Comparison of ENCODE assay signal across 27 cellular contexts in genomic region chr5:128649183-128649582, GRCh38.
DNase-seq lines count a peak whose midpoint lies in the region; ATAC-seq and TF ChIP-seq lines count a peak whose summit lies in the region.
"Had no signal": no experiment of that assay in that cellular context is flagged by ENCODE, and none has a peak within 500 bp of the region (broad histone marks: within the 10 kb centered on the region; RNA-seq: fewer than 3 reads in every experiment).

No MANE protein-coding gene starts in this region.

- no peaks in the 10 kb centered on the region for H3K27me3 ChIP-seq in A673 (replicated peaks; ENCODE audit: insufficient read depth, low read depth, low read length, poor library complexity)
- H3K27me3 ChIP-seq: esophagus muscularis mucosa, heart left ventricle, suprapubic skin had no signal

- POLR2A ChIA-PET in A673 (lab: Charles Lee; ENCODE audit: low non-redundant PET) (no interaction called here), GM10248 (lab: Yijun Ruan, JAX) (no interaction called here)

- H3K9me3 Mint-ChIP-seq in HFFc6, result 0 out of 2 replicates have a peak, but pooled peaks cover under 1% of the 10 kb centered on the region
- peaks cover under 1 to 9% of the 10 kb centered on the region in 2 donors for H3K9me3 Mint-ChIP-seq in stimulated activated naive B cell treated with anti-CD40 and anti-IgM and Interleukin-4, amounts not matched to agents 10 μg/mL and 1 μg/mL and 100 μg/mL, for 72 hours
- H3K9me3 Mint-ChIP-seq: activated T-helper 2 cell treated with anti-CD3 and anti-CD28 coated beads, Interferon-gamma antibody, Interleukin-2, Interleukin-4, amounts not matched to agents 10 μg/mL and 5 μg/mL and 100 μg/mL, durations not matched to agents 14 hours and 24 hours and 36 hours; T-helper 2 cell treated with Interferon-gamma antibody and Interleukin-4, amounts not matched to agents 5 μg/mL and 100 μg/mL, for 36 hours had no signal

- DNase-seq in AG09309 (ENCODE audit: low read depth) (peak; percentile 46), HFFc6 (peak; percentile 23), choroid plexus epithelial cell (ENCODE audit: low read depth) (peak; percentile 90), foreskin fibroblast (peak; percentile 58 to 87), A673 (ENCODE audit: low spot score) (no peak), GM10248 (ENCODE audit: extremely low spot score) (no peak)
- DNase-seq in stimulated activated naive B cell treated with anti-CD40 and anti-IgM and Interleukin-4, amounts not matched to agents 10 μg/mL and 1 μg/mL and 100 μg/mL, for 72 hours, result no peak
- DNase-seq: ACHN; activated CD4-positive, alpha-beta T cell treated with anti-CD3 and anti-CD28 coated beads, Interleukin-2, amount 50 U/mL, for 1 hour; activated CD8-positive, alpha-beta memory T cell treated with anti-CD3 and anti-CD28 coated beads, Interleukin-2, amount 50 U/mL, for 4 hours; effector memory CD4-positive, alpha-beta T cell; heart left ventricle; left cardiac atrium; NCI-H1092 treated with DMSO at 0.1 percent for 48 hours; NCI-H1930; psoas muscle; small intestine; stimulated activated CD4-positive, alpha-beta T cell treated with anti-CD3 and anti-CD28 coated beads, Interleukin-1b, Interleukin-23, amount 100 ng/mL, for 48 hours had no signal

- no peak overlapping the region for H3K4me3 Mint-ChIP-seq in HFFc6
- no peak overlapping the region for H3K4me3 Mint-ChIP-seq in stimulated activated naive B cell treated with anti-CD40 and anti-IgM and Interleukin-4, amounts not matched to agents 10 μg/mL and 1 μg/mL and 100 μg/mL, for 72 hours
- H3K4me3 Mint-ChIP-seq: activated naive CD8-positive, alpha-beta T cell; IgD-negative memory B cell; memory B cell; T-helper 2 cell treated with Interferon-gamma antibody and Interleukin-4, amounts not matched to agents 5 μg/mL and 100 μg/mL, for 36 hours had no signal

- peaks cover 4% of the 10 kb centered on the region; the same call in 1 of the 2 replicates for H3K36me3 Mint-ChIP-seq in HFFc6 (ENCODE audit: low read depth)
- H3K36me3 Mint-ChIP-seq in stimulated activated naive B cell treated with anti-CD40 and anti-IgM and Interleukin-4, amounts not matched to agents 10 μg/mL and 1 μg/mL and 100 μg/mL, for 72 hours, result no peaks in the 10 kb centered on the region
- H3K36me3 Mint-ChIP-seq: activated naive CD8-positive, alpha-beta T cell; IgD-negative memory B cell; memory B cell had no signal

- no peaks in the 10 kb centered on the region for H3K4me1 ChIP-seq in A673 (ENCODE audit: insufficient read depth, low read length, poor library complexity, severe bottlenecking)
- H3K4me1 ChIP-seq: esophagus muscularis mucosa, heart left ventricle, psoas muscle, suprapubic skin had no signal

- TF ChIP-seq CTCF in AG09309 (IDR thresholded peaks at IDR 0.05; ENCODE audit: control insufficient read depth, insufficient read depth, low read depth, low read length, missing control alignments) (no peak), HFFc6 (IDR thresholded peaks at IDR 0.05) (no peak), choroid plexus epithelial cell (conservative IDR thresholded peaks at IDR 0.05; ENCODE audit: low read depth, low read length) (no peak), foreskin fibroblast (IDR thresholded peaks at IDR 0.05; ENCODE audit: low read depth, low read length) (no peak), A673 (conservative IDR thresholded peaks at IDR 0.05; ENCODE audit: low read depth, low read length) (no peak), GM10248 (IDR thresholded peaks at IDR 0.05; ENCODE audit: control extremely low read depth, extremely low read depth, low read depth, missing control alignments) (no peak)

- H3K27ac ChIP-seq in A673 (ENCODE audit: low read depth, low read length, poor library complexity, severe bottlenecking), result no peak overlapping the region
- H3K27ac ChIP-seq: C4-2B, esophagus muscularis mucosa, heart left ventricle, psoas muscle, suprapubic skin had no signal

- peaks cover 2% of the 10 kb centered on the region; the same call in 1 of the 2 replicates for H3K27me3 Mint-ChIP-seq in HFFc6 (ENCODE audit: insufficient read depth)
- H3K27me3 Mint-ChIP-seq in stimulated activated naive B cell treated with anti-CD40 and anti-IgM and Interleukin-4, amounts not matched to agents 10 μg/mL and 1 μg/mL and 100 μg/mL, for 72 hours, result no peaks in the 10 kb centered on the region
- H3K27me3 Mint-ChIP-seq: activated naive CD8-positive, alpha-beta T cell; IgD-negative memory B cell; memory B cell had no signal

- peak overlapping the region; percentile 22; the same call in 1 of the 2 replicates for H3K27ac Mint-ChIP-seq in HFFc6
- H3K27ac Mint-ChIP-seq in stimulated activated naive B cell treated with anti-CD40 and anti-IgM and Interleukin-4, amounts not matched to agents 10 μg/mL and 1 μg/mL and 100 μg/mL, for 72 hours, result no peak overlapping the region
- H3K27ac Mint-ChIP-seq: activated naive CD8-positive, alpha-beta T cell; activated T-helper 2 cell treated with anti-CD3 and anti-CD28 coated beads, Interferon-gamma antibody, Interleukin-2, Interleukin-4, amounts not matched to agents 10 μg/mL and 5 μg/mL and 100 μg/mL, durations not matched to agents 14 hours and 24 hours and 36 hours; IgD-negative memory B cell; memory B cell; T-helper 2 cell treated with Interferon-gamma antibody and Interleukin-4, amounts not matched to agents 5 μg/mL and 100 μg/mL, for 36 hours had no signal

- peaks cover 42% of the 10 kb centered on the region for H3K4me1 Mint-ChIP-seq in HFFc6 (ENCODE audit: low read depth)
- H3K4me1 Mint-ChIP-seq in stimulated activated naive B cell treated with anti-CD40 and anti-IgM and Interleukin-4, amounts not matched to agents 10 μg/mL and 1 μg/mL and 100 μg/mL, for 72 hours, result no peaks in the 10 kb centered on the region
- H3K4me1 Mint-ChIP-seq: IgD-negative memory B cell, memory B cell had no signal

- H3K36me3 ChIP-seq in A673 (ENCODE audit: insufficient read depth, low read length, poor library complexity, severe bottlenecking), result no peaks in the 10 kb centered on the region
- H3K36me3 ChIP-seq: esophagus muscularis mucosa, heart left ventricle, suprapubic skin had no signal

- BruUV-seq in A673 (replicated peaks; lab: Mats Ljungman, UMichigan), result no TSS peak

- H3K4me3 ChIP-seq in AG09309 (ENCODE audit: control insufficient read depth, low read depth, low read length) (no peak overlapping the region), choroid plexus epithelial cell (ENCODE audit: low read depth, low read length) (no peak overlapping the region), foreskin fibroblast (ENCODE audit: low read depth in 1 of 2, low read length in 2 of 2) (no peak overlapping the region), A673 (ENCODE audit: low read depth, low read length, poor library complexity, severe bottlenecking) (no peak overlapping the region)
- H3K4me3 ChIP-seq: esophagus muscularis mucosa, heart left ventricle, psoas muscle, suprapubic skin had no signal

- H3K9me3 ChIP-seq in A673 (ENCODE audit: low read depth, low read length, poor library complexity, severe bottlenecking), result no peaks in the 10 kb centered on the region
- H3K9me3 ChIP-seq: psoas muscle, suprapubic skin had no signal

- no peak for ATAC-seq in GM21423 (IDR thresholded peaks at IDR 0.05; ENCODE audit: unreplicated experiment)
- ATAC-seq in stimulated activated naive B cell treated with anti-CD40 and anti-IgM and Interleukin-4, amounts not matched to agents 10 μg/mL and 1 μg/mL and 100 μg/mL, for 72 hours (replicated peaks), result no peak
- ATAC-seq: heart left ventricle, left cardiac atrium, psoas muscle had no signal

- intact Hi-C loops in A673 (cut with micrococcal nuclease; ENCODE audit: unreplicated experiment), result no loop called here

- CTCF ChIA-PET in A673 (lab: Charles Lee) (no interaction called here), GM10248 (lab: Yijun Ruan, JAX) (no interaction called here)

Comparison
In these comparisons a context has a peak if more than half of its experiments do, and no peak if none do; other contexts are left out.
1. DNase-seq: peak in AG09309 (single experiment), HFFc6 (single experiment), choroid plexus epithelial cell (single experiment) and foreskin fibroblast (2 of 2); none in A673 (single experiment), stimulated activated naive B cell treated with anti-CD40 and anti-IgM and Interleukin-4, amounts not matched to agents 10 μg/mL and 1 μg/mL and 100 μg/mL, for 72 hours (single experiment) and GM10248 (single experiment).